In the genomic region with DNA sequence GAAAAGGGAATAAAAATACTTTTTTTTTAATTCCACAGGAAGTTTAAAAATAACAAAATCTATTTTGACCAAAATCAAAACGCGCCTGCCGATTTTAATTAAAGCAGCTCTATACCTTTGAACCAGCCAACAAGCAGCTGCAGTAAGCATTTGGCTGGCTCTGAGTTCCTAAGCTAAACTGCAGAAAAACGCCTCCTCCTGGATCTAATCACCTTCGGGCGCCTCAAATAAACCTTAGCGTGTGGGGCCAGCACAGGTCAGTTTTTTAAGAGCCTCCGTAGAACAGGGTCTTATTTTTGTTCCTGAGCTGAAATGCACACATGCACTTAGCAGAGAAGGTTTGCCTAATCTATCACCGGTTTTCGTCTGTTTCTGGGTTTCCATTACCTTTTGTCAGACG, we compare ENCODE assay signal across 8 cellular contexts.
DNase-seq lines count a peak whose midpoint lies in the region; ATAC-seq, FAIRE-seq and TF ChIP-seq lines count a peak whose summit lies in the region.

No MANE protein-coding gene starts in this region.

- TF ChIP-seq POLR2A in HepG2 (IDR thresholded peaks at IDR 0.05; ENCODE audit: insufficient read depth in 1 of 2, low read depth in 2 of 2, low read length in 2 of 2) (no peak), right lobe of liver (IDR thresholded peaks at IDR 0.05) (no peak)

- intact Hi-C loops in HepG2 (cut with micrococcal nuclease; ENCODE audit: unreplicated experiment) (loop anchor here (1.0 to 10.0 kb wide), 7 partner anchors 119 to 1036 kb away; no protein-coding TSS in a partner anchor), right lobe of liver (cut with DNase I) (no loop called here), posterior cingulate gyrus (cut with DNase I) (loop anchor here (5.0 kb wide), 3 partner anchors 326 to 1021 kb away; a partner anchor contains a TSS)

- TF ChIP-seq EP300 in HepG2 (IDR thresholded peaks at IDR 0.05; ENCODE audit: low read depth in 2 of 2, low read length in 2 of 2) (no peak), HepG2 (CRISPR knock-in tag; IDR thresholded peaks at IDR 0.05; ENCODE audit: borderline replicate concordance) (no peak)

- 19% methylated on average over 11 of the region's 11 CpGs for WGBS in HepG2 (ENCODE audit: low lambda C conversion rate)
- 15% methylated on average over 11 of the region's 11 CpGs for WGBS in right lobe of liver (ENCODE audit: insufficient coverage, low coverage, low lambda C conversion rate, missing lambda C conversion rate)

- H3K27ac ChIP-seq in HepG2 (ENCODE audit: extremely low read length, insufficient read depth, low read length) (no peak overlapping the region), right lobe of liver (no peak overlapping the region), WERI-Rb-1 (no peak overlapping the region)

- H3K4me1 Mint-ChIP-seq in immature natural killer cell = peaks cover 10 to 13% of the 10 kb centered on the region in 2 donors

- H3K9ac ChIP-seq in HepG2 (ENCODE audit: insufficient read depth, low read depth, low read length) = no peak overlapping the region

- FAIRE-seq in HepG2 (lab: Jason Lieb, UNC) = no peak

- no peaks in the 10 kb centered on the region for H3K9me3 ChIP-seq in HepG2 (ENCODE audit: low read length)
- H3K9me3 ChIP-seq in right lobe of liver = no peaks in the 10 kb centered on the region
- H3K9me3 ChIP-seq in WERI-Rb-1 (ENCODE audit: severe bottlenecking) = no peaks in the 10 kb centered on the region

- ATAC-seq in HepG2 (no peak), right lobe of liver (no peak), left lobe of liver (no peak)

- no peak for TF ChIP-seq RAD21 in HepG2 (CRISPR knock-in tag; IDR thresholded peaks at IDR 0.05)

- peaks cover 3 to 54% of the 10 kb centered on the region in 2 experiments; a peak in 4 of 5 replicates for H3K27me3 ChIP-seq in HepG2 (ENCODE audit: control insufficient read depth in 1 of 2, insufficient read depth in 2 of 2, low read length in 2 of 2)
- H3K27me3 ChIP-seq in right lobe of liver = no peaks in the 10 kb centered on the region
- H3K27me3 ChIP-seq in WERI-Rb-1 (ENCODE audit: insufficient read depth, low read depth, severe bottlenecking) = no peaks in the 10 kb centered on the region

- peaks cover 11% of the 10 kb centered on the region for H3K4me1 ChIP-seq in HepG2 (ENCODE audit: insufficient read depth, low read length)
- peaks cover 0 to 5% (median 0%) of the 10 kb centered on the region in 4 donors for H3K4me1 ChIP-seq in right lobe of liver

- H3K9me3 Mint-ChIP-seq in immature natural killer cell = peaks cover 0 to 2% (median 0%) of the 10 kb centered on the region in 6 donors

- no peaks in the 10 kb centered on the region for H3K36me3 Mint-ChIP-seq in immature natural killer cell

- DNase-seq in HepG2 (ENCODE audit: low spot score) (no peak), right lobe of liver (no peak), WERI-Rb-1 (peak; percentile 28), immature natural killer cell (no peak), left lobe of liver (ENCODE audit: low spot score) (no peak), T1000 (lab: John Stamatoyannopoulos, UW) (no peak), posterior cingulate gyrus (no peak), COR-L47 (lab: John Stamatoyannopoulos, UW) (no peak)

- no peak overlapping the region for H3K4me3 ChIP-seq in HepG2 (replicated peaks in 1 of 3; ENCODE audit: insufficient read depth in 1 of 3, low read depth in 2 of 3, low read length in 3 of 3)
- H3K4me3 ChIP-seq in right lobe of liver = no peak overlapping the region
- H3K4me3 ChIP-seq in WERI-Rb-1 (ENCODE audit: low read depth, low read length) = peak overlapping the region; percentile 61

- H3K79me2 ChIP-seq in HepG2 (ENCODE audit: insufficient read depth, low read length) = no peaks in the 10 kb centered on the region

- peak overlapping the region in 4 of 5 donors; percentile 86 to 92 (median 86) for H3K4me3 Mint-ChIP-seq in immature natural killer cell

- H2AFZ ChIP-seq in HepG2 (ENCODE audit: low read length) = no peak overlapping the region

- CTCF ChIA-PET in HepG2 (lab: Yijun Ruan, JAX; ENCODE audit: low intra/inter-chr PET ratio, low total read pairs) = interaction anchor here (0.7 kb wide), 1 partner anchor 107 kb away, joined by 3 read pairs; no protein-coding TSS in a partner anchor

- H3K36me3 ChIP-seq in HepG2 (replicated peaks in 1 of 2; ENCODE audit: control insufficient read depth in 1 of 2, insufficient read depth in 2 of 2, low read length in 2 of 2) (no peaks in the 10 kb centered on the region), right lobe of liver (no peaks in the 10 kb centered on the region), WERI-Rb-1 (no peaks in the 10 kb centered on the region)

- TF ChIP-seq CTCF in HepG2 (CRISPR knock-in tag; IDR thresholded peaks at IDR 0.05) = no peak
- TF ChIP-seq CTCF in right lobe of liver (IDR thresholded peaks at IDR 0.05) = no peak
- peak; percentile 14; the same call in 1 of the 2 replicates for TF ChIP-seq CTCF in WERI-Rb-1 (IDR thresholded peaks at IDR 0.05; ENCODE audit: low read depth, low read length)

- POLR2A ChIA-PET in HepG2 (lab: Yijun Ruan, JAX) = no interaction called here

- H3K27me3 Mint-ChIP-seq in immature natural killer cell (ENCODE audit: low read depth in 3 of 3) = peaks cover 9 to 17% (median 14%) of the 10 kb centered on the region in 3 donors

- H3K4me2 ChIP-seq in HepG2 (ENCODE audit: low read depth, low read length) = peak overlapping the region; percentile 95

- BruUV-seq in HepG2 (replicated peaks; lab: Mats Ljungman, UMichigan) = no TSS peak

- H4K20me1 ChIP-seq in HepG2 (ENCODE audit: insufficient read depth, low read length) = no peaks in the 10 kb centered on the region

- in situ Hi-C loops in HepG2 (cut with HindIII; ENCODE audit: extremely low pct_ligation_motif_present, low pct_unique_long_range_greater_than_20kb) = loop anchor here (5.0 to 10.0 kb wide), 2 partner anchors 323 to 1021 kb away; a partner anchor contains a TSS

- no peak overlapping the region for H3K27ac Mint-ChIP-seq in immature natural killer cell

TF ChIP-seq in HepG2, 621 proteins besides CTCF, POLR2A, EP300 and RAD21:
- TF ChIP-seq KLF16 (CRISPR knock-in tag; IDR thresholded peaks at IDR 0.05) (0 out of 4 replicates have a peak, but pooled peaks of 1 of the 2 experiments have one; percentile 2), TEAD2 (CRISPR knock-in tag; IDR thresholded peaks at IDR 0.05) (no peak)

Comparison
In these comparisons a context has a peak if more than half of its experiments do, and no peak if none do; other contexts are left out.
1. intact Hi-C loops: an anchor here in HepG2 (1.0 to 10.0 kb wide) and posterior cingulate gyrus (5.0 kb wide); none called in right lobe of liver.